Comparison of ENCODE assay signal across 8 cellular contexts in genomic region chr16:30950516-30951073, GRCh38. TPM values are rescaled to one million over a fixed set of nuclear protein-coding genes. Genes with fewer than 3 reads are reported as not detected.
DNase-seq lines count a peak whose midpoint lies in the region; ATAC-seq and TF ChIP-seq lines count a peak whose summit lies in the region.

No MANE protein-coding gene starts in this region.

- H3K27ac ChIP-seq in cardiac muscle cell (peak overlapping the region; percentile 92), brain microvascular endothelial cell (no peak overlapping the region), mesodermal cell (ENCODE audit: low read depth, low read length, severe bottlenecking) (peak overlapping the region; percentile 86), urinary bladder (ENCODE audit: low read depth) (peak overlapping the region; percentile 72)

- DNase-seq in cardiac muscle cell (ENCODE audit: low read depth in 1 of 2, low spot score in 1 of 2) (no peak), Right ventricle myocardium inferior (ENCODE audit: missing footprints) (no peak), brain microvascular endothelial cell (no peak), NCI-H345 treated with DMSO at 0.1 percent for 48 hours (lab: John Stamatoyannopoulos, UW; ENCODE audit: unreplicated experiment) (no peak), epidermal melanocyte (ENCODE audit: insufficient read length, low spot score) (no peak), HuH-7 (ENCODE audit: low spot score) (no peak)

- H3K4me1 ChIP-seq in cardiac muscle cell (ENCODE audit: low read depth) (peaks cover 4% of the 10 kb centered on the region), mesodermal cell (ENCODE audit: control insufficient read depth, insufficient read depth, low read length, poor library complexity, severe bottlenecking) (peaks cover 27% of the 10 kb centered on the region), urinary bladder (ENCODE audit: insufficient read depth) (peaks cover 2% of the 10 kb centered on the region)

- no peak for ATAC-seq in Right ventricle myocardium inferior

- intact Hi-C loops in Right ventricle myocardium inferior (cut with DNase I): loop anchor here (10.0 kb wide), 1 partner anchor 924 kb away; the partner anchor contains the start of gene ZNF267

- H3K4me3 ChIP-seq in cardiac muscle cell (peak overlapping the region; percentile 95), brain microvascular endothelial cell (ENCODE audit: low read depth, low read length) (peak overlapping the region; percentile 75), mesodermal cell (ENCODE audit: extremely low read depth, insufficient read depth, low read length, poor library complexity, severe bottlenecking) (peak overlapping the region; percentile 84), urinary bladder (ENCODE audit: low read depth, low read length) (no peak overlapping the region)

- in situ Hi-C loops in brain microvascular endothelial cell (cut with HindIII; ENCODE audit: low pct_ligation_motif_present, low sequenced_read_pairs): no loop called here

- no peaks in the 10 kb centered on the region for H3K27me3 ChIP-seq in cardiac muscle cell
- H3K27me3 ChIP-seq in brain microvascular endothelial cell (replicated peaks): no peaks in the 10 kb centered on the region

- H3K36me3 ChIP-seq in cardiac muscle cell: no peaks in the 10 kb centered on the region
- H3K36me3 ChIP-seq in brain microvascular endothelial cell (replicated peaks): peaks cover 3% of the 10 kb centered on the region
- peaks cover 25% of the 10 kb centered on the region for H3K36me3 ChIP-seq in mesodermal cell (ENCODE audit: control insufficient read depth, insufficient read depth, low read length)
- no peaks in the 10 kb centered on the region for H3K36me3 ChIP-seq in urinary bladder (ENCODE audit: insufficient read depth)

- WGBS in mesodermal cell (ENCODE audit: insufficient coverage in 2 of 2), 2 experiments: 96 to 97% methylated on average over 5 of the region's 8 CpGs
- 67% methylated on average over 8 of the region's 8 CpGs for WGBS in urinary bladder

- no peak for TF ChIP-seq CTCF in cardiac muscle cell (IDR thresholded peaks at IDR 0.05; ENCODE audit: low read depth, low read length)
- no peak for TF ChIP-seq CTCF in brain microvascular endothelial cell (IDR thresholded peaks at IDR 0.05; ENCODE audit: low read depth, low read length, missing control alignments)

- no peaks in the 10 kb centered on the region for H3K9me3 ChIP-seq in cardiac muscle cell (ENCODE audit: low read depth)
- H3K9me3 ChIP-seq in mesodermal cell (ENCODE audit: control insufficient read depth, low read length): no peaks in the 10 kb centered on the region

RNA-seq across cellular contexts. Expression of gene ORAI3, which starts 1.7 kb away (rescaled TPM):
- 88.5 and 123 TPM in 2 replicates for total RNA-seq in cardiac muscle cell
- 94.5 and 101 TPM in 2 replicates for polyA plus RNA-seq in cardiac muscle cell
- 11.4 TPM for total RNA-seq in Right ventricle myocardium inferior
- 32.5 TPM for polyA plus RNA-seq in mesodermal cell (2013, experiment 1 of 2)
- 27.7 TPM for polyA plus RNA-seq in mesodermal cell (2013, experiment 2 of 2)
- 16.7 TPM for total RNA-seq in urinary bladder
- polyA plus RNA-seq in urinary bladder: 39.7 TPM

RNA-seq across cellular contexts. Expression of gene SETD1A, which starts 7.0 kb away (rescaled TPM):
- total RNA-seq in cardiac muscle cell (10.4 and 32.3 TPM in 2 replicates), Right ventricle myocardium inferior (9.4 TPM), urinary bladder (2.9 TPM)
- polyA plus RNA-seq in cardiac muscle cell (1.9 and 4.4 TPM in 2 replicates), urinary bladder (14.6 TPM)
- 15.9 TPM for polyA plus RNA-seq in mesodermal cell (2013, experiment 1 of 2)
- 13.6 TPM for polyA plus RNA-seq in mesodermal cell (2013, experiment 2 of 2)

RNA-seq across cellular contexts. Expression of gene FBXL19, which starts 27.2 kb away (rescaled TPM):
- total RNA-seq in cardiac muscle cell: 55.1 and 60.0 TPM in 2 replicates
- 3.9 and 4.0 TPM in 2 replicates for polyA plus RNA-seq in cardiac muscle cell
- total RNA-seq in Right ventricle myocardium inferior: 6.3 TPM
- polyA plus RNA-seq in mesodermal cell (2013, experiment 1 of 2): 46.4 TPM
- 39.9 TPM for polyA plus RNA-seq in mesodermal cell (2013, experiment 2 of 2)
- 9.6 TPM for total RNA-seq in urinary bladder
- 15.2 TPM for polyA plus RNA-seq in urinary bladder

RNA-seq across cellular contexts. Expression of gene HSD3B7, which starts 34.4 kb away (rescaled TPM):
- total RNA-seq in cardiac muscle cell (5.8 and 6.5 TPM in 2 replicates), Right ventricle myocardium inferior (7.0 TPM), urinary bladder (11.0 TPM)
- polyA plus RNA-seq in cardiac muscle cell (7.5 and 8.5 TPM in 2 replicates), urinary bladder (20.3 TPM)
- polyA plus RNA-seq in mesodermal cell (2013, experiment 1 of 2): 2.4 TPM
- polyA plus RNA-seq in mesodermal cell (2013, experiment 2 of 2): 1.6 TPM

RNA-seq across cellular contexts. Expression of gene CTF1, which starts 54.2 kb away (rescaled TPM):
- 4.9 and 5.0 TPM in 2 replicates for total RNA-seq in cardiac muscle cell
- 14.0 and 23.4 TPM in 2 replicates for polyA plus RNA-seq in cardiac muscle cell
- total RNA-seq in Right ventricle myocardium inferior: 8.7 TPM
- polyA plus RNA-seq in mesodermal cell (2013, experiment 1 of 2): 5.8 TPM
- polyA plus RNA-seq in mesodermal cell (2013, experiment 2 of 2): 5.4 TPM
- total RNA-seq in urinary bladder: 2.1 TPM
- 16.8 TPM for polyA plus RNA-seq in urinary bladder
